Comparison of ENCODE assay signal across 9 cellular contexts in genomic region chr15:49044002-49044401, GRCh38.
DNase-seq lines count a peak whose midpoint lies in the region; ATAC-seq and TF ChIP-seq lines count a peak whose summit lies in the region.
"Had no signal": no experiment of that assay in that cellular context is flagged by ENCODE, and none has a peak within 500 bp of the region (broad histone marks: within the 10 kb centered on the region; RNA-seq: fewer than 3 reads in every experiment).

No MANE protein-coding gene starts in this region.

- no peaks in the 10 kb centered on the region for H3K27me3 ChIP-seq in muscle layer of colon (ENCODE audit: control insufficient read depth in 1 of 2, insufficient read depth in 2 of 2, low read length in 2 of 2)

- H3K4me3 Mint-ChIP-seq in stimulated activated naive CD8-positive, alpha-beta T cell treated with anti-CD3 and anti-CD28 coated beads, Interleukin-15, Interleukin-2, amounts not matched to agents 100 ng/mL and 50 ng/mL, for 24 hours = peak overlapping the region; percentile 94
- H3K4me3 Mint-ChIP-seq in stimulated activated naive CD8-positive, alpha-beta T cell treated with anti-CD3 and anti-CD28 coated beads, Interleukin-15, amount 100 ng/mL, for 72 hours = peak overlapping the region in 1 of 2 donors; percentile 30

- ATAC-seq in stimulated activated naive CD8-positive, alpha-beta T cell treated with anti-CD3 and anti-CD28 coated beads, Interleukin-15, Interleukin-2, amounts not matched to agents 100 U/mL and 50 U/mL, for 24 hours = no peak
- ATAC-seq in stimulated activated naive CD8-positive, alpha-beta T cell treated with anti-CD3 and anti-CD28 coated beads, Interleukin-15, amount 100 ng/mL, for 72 hours = no peak

- H3K9me3 Mint-ChIP-seq in stimulated activated naive CD8-positive, alpha-beta T cell treated with anti-CD3 and anti-CD28 coated beads, Interleukin-15, Interleukin-2, amounts not matched to agents 100 ng/mL and 50 ng/mL, for 24 hours = no peaks in the 10 kb centered on the region
- peaks cover 0 to 4% of the 10 kb centered on the region in 2 donors for H3K9me3 Mint-ChIP-seq in stimulated activated naive CD8-positive, alpha-beta T cell treated with anti-CD3 and anti-CD28 coated beads, Interleukin-15, amount 100 ng/mL, for 72 hours

- no peaks in the 10 kb centered on the region for H3K27me3 Mint-ChIP-seq in stimulated activated naive CD8-positive, alpha-beta T cell treated with anti-CD3 and anti-CD28 coated beads, Interleukin-15, Interleukin-2, amounts not matched to agents 100 ng/mL and 50 ng/mL, for 24 hours
- H3K27me3 Mint-ChIP-seq in stimulated activated naive CD8-positive, alpha-beta T cell treated with anti-CD3 and anti-CD28 coated beads, Interleukin-15, amount 100 ng/mL, for 72 hours = no peaks in the 10 kb centered on the region

- H3K4me1 Mint-ChIP-seq in stimulated activated naive CD8-positive, alpha-beta T cell treated with anti-CD3 and anti-CD28 coated beads, Interleukin-15, Interleukin-2, amounts not matched to agents 100 ng/mL and 50 ng/mL, for 24 hours (ENCODE audit: low read depth) = peaks cover 50% of the 10 kb centered on the region
- peaks cover 35% of the 10 kb centered on the region for H3K4me1 Mint-ChIP-seq in stimulated activated naive CD8-positive, alpha-beta T cell treated with anti-CD3 and anti-CD28 coated beads, Interleukin-15, amount 100 ng/mL, for 72 hours

- no peaks in the 10 kb centered on the region for H3K9me3 ChIP-seq in muscle layer of colon (ENCODE audit: low read length)

- H3K36me3 Mint-ChIP-seq in stimulated activated naive CD8-positive, alpha-beta T cell treated with anti-CD3 and anti-CD28 coated beads, Interleukin-15, Interleukin-2, amounts not matched to agents 100 ng/mL and 50 ng/mL, for 24 hours (ENCODE audit: low read depth) = peaks cover 11% of the 10 kb centered on the region

- peaks cover 24% of the 10 kb centered on the region for H3K4me1 ChIP-seq in muscle layer of colon (ENCODE audit: insufficient read depth, low read length)

- no peak overlapping the region for H3K27ac Mint-ChIP-seq in stimulated activated naive CD8-positive, alpha-beta T cell treated with anti-CD3 and anti-CD28 coated beads, Interleukin-15, Interleukin-2, amounts not matched to agents 100 ng/mL and 50 ng/mL, for 24 hours
- H3K27ac Mint-ChIP-seq in stimulated activated naive CD8-positive, alpha-beta T cell treated with anti-CD3 and anti-CD28 coated beads, Interleukin-15, amount 100 ng/mL, for 72 hours = no peak overlapping the region

- H3K36me3 ChIP-seq in muscle layer of colon (ENCODE audit: insufficient read depth, low read length) = no peaks in the 10 kb centered on the region

- in situ Hi-C loops in astrocyte of the cerebellum (cut with HindIII; ENCODE audit: low sequenced_read_pairs) = no loop called here

- no peak overlapping the region for H3K27ac ChIP-seq in muscle layer of colon (ENCODE audit: low read depth, low read length)

- H3K4me3 ChIP-seq in astrocyte of the cerebellum (ENCODE audit: low read depth, low read length) = peak overlapping the region; percentile 84
- H3K4me3 ChIP-seq in muscle layer of colon (ENCODE audit: low read depth in 1 of 2, low read length in 2 of 2) = peak overlapping the region; percentile 1 to 76

- no peak overlapping the region for H3K9ac ChIP-seq in muscle layer of colon (ENCODE audit: low read length)

- TF ChIP-seq CTCF in astrocyte of the cerebellum (IDR thresholded peaks at IDR 0.05; ENCODE audit: low read depth, low read length, missing control alignments) = no peak

- no peak for DNase-seq in stimulated activated naive CD8-positive, alpha-beta T cell treated with anti-CD3 and anti-CD28 coated beads, Interleukin-15, Interleukin-2, amounts not matched to agents 100 U/mL and 50 U/mL, for 24 hours
- no peak for DNase-seq in astrocyte of the cerebellum (ENCODE audit: low read depth)
- no peak for DNase-seq in DMS79 treated with DMSO at 0.1 percent for 48 hours (lab: John Stamatoyannopoulos, UW)
- DNase-seq in NAMALWA (ENCODE audit: low spot score) = no peak
- no peak for DNase-seq in stimulated activated naive CD8-positive, alpha-beta T cell treated with anti-CD3 and anti-CD28 coated beads, Interleukin-15, amount 100 ng/mL, for 72 hours
- DNase-seq in 8988T = no peak
- DNase-seq: activated CD4-positive, CD25-positive, alpha-beta regulatory T cell treated with anti-CD3 and anti-CD28 coated beads, Interleukin-2, amount 50 U/mL, for 72 hours had no signal
